19 cellular contexts compared by ENCODE assay signal in genomic region chr12:9112076-9112853, GRCh38. TPM values are rescaled to one million over a fixed set of nuclear protein-coding genes. Genes with fewer than 3 reads are reported as not detected.
A peak's percentile ranks its signal among the peaks of the same experiment; 100 is the strongest.
DNase-seq lines count a peak whose midpoint lies in the region; ATAC-seq and TF ChIP-seq lines count a peak whose summit lies in the region.
"Had no signal": no experiment of that assay in that cellular context is flagged by ENCODE, and none has a peak within 500 bp of the region (broad histone marks: within the 10 kb centered on the region; RNA-seq: fewer than 3 reads in every experiment).

No MANE protein-coding gene starts in this region.

- in situ Hi-C loops in transverse colon (cut with MboI; ENCODE audit: low pct_ligation_motif_present in 1 of 4, low pct_unique_long_range_greater_than_20kb in 1 of 4, low sequenced_read_pairs in 3 of 4): no loop called here

- H3K9me3 ChIP-seq in heart left ventricle (no peaks in the 10 kb centered on the region), esophagus muscularis mucosa (no peaks in the 10 kb centered on the region), psoas muscle (no peaks in the 10 kb centered on the region), transverse colon (no peaks in the 10 kb centered on the region), testis (no peaks in the 10 kb centered on the region), colonic mucosa (no peaks in the 10 kb centered on the region)
- H3K9me3 ChIP-seq: BE2C had no signal

- H3K36me3 ChIP-seq in heart left ventricle: peaks cover 0 to 63% (median 60%) of the 10 kb centered on the region in 9 donors
- peaks cover 29 to 64% (median 46%) of the 10 kb centered on the region in 4 donors for H3K36me3 ChIP-seq in esophagus muscularis mucosa
- H3K36me3 ChIP-seq in psoas muscle (ENCODE audit: insufficient read depth in 1 of 2, low read depth in 1 of 2): peaks cover 4 to 54% of the 10 kb centered on the region in 2 donors
- peaks cover 0 to 7% (median 0%) of the 10 kb centered on the region in 4 donors for H3K36me3 ChIP-seq in transverse colon
- H3K36me3 ChIP-seq in testis (ENCODE audit: low read depth, missing control alignments): no peaks in the 10 kb centered on the region
- H3K36me3 ChIP-seq in colonic mucosa: no peaks in the 10 kb centered on the region
- H3K36me3 ChIP-seq: BE2C had no signal

- TF ChIP-seq EP300 in esophagus muscularis mucosa (IDR thresholded peaks at IDR 0.05): no peak
- no peak for TF ChIP-seq EP300 in transverse colon (IDR thresholded peaks at IDR 0.05; ENCODE audit: low read depth)

- intact Hi-C loops in heart left ventricle (cut with DNase I) (loop anchor here in 3 of 10 donors (5.0 to 10.0 kb wide), 3 partner anchors 40 to 133 kb away; no protein-coding TSS in a partner anchor), left ventricle myocardium superior (cut with micrococcal nuclease) (no loop called here), esophagus muscularis mucosa (cut with DNase I) (no loop called here), psoas muscle (cut with DNase I) (loop anchor here in 1 of 2 donors (5.0 kb wide), 1 partner anchor 45 kb away; no protein-coding TSS in a partner anchor), transverse colon (cut with DNase I; ENCODE audit: low total_unique reads) (loop anchor here (10.0 kb wide), 1 partner anchor 1093 kb away; no protein-coding TSS in a partner anchor), testis (cut with DNase I; ENCODE audit: low total_unique reads) (no loop called here), colonic mucosa (cut with DNase I) (no loop called here)

- TF ChIP-seq CTCF in heart left ventricle (IDR thresholded peaks at IDR 0.05) (no peak), esophagus muscularis mucosa (IDR thresholded peaks at IDR 0.05) (no peak), psoas muscle (IDR thresholded peaks at IDR 0.05) (no peak), transverse colon (IDR thresholded peaks at IDR 0.05) (no peak), testis (IDR thresholded peaks at IDR 0.05) (no peak), colonic mucosa (IDR thresholded peaks at IDR 0.05) (no peak)

- H3K4me1 ChIP-seq in heart left ventricle (peaks cover 6 to 64% (median 28%) of the 10 kb centered on the region in 12 donors), esophagus muscularis mucosa (peaks cover 15 to 49% (median 35%) of the 10 kb centered on the region in 4 donors), psoas muscle (peaks cover 18% of the 10 kb centered on the region), transverse colon (peaks cover 0 to 8% (median 1%) of the 10 kb centered on the region in 4 donors), testis (peaks cover 23% of the 10 kb centered on the region), colonic mucosa (no peaks in the 10 kb centered on the region)
- H3K4me1 ChIP-seq: BE2C had no signal

- H3K27ac ChIP-seq in heart left ventricle (peak overlapping the region in 6 of 12 donors; percentile 4 to 89 (median 75)), esophagus muscularis mucosa (replicated peaks in 1 of 4) (peak overlapping the region; percentile 16 to 83 (median 58)), psoas muscle (no peak overlapping the region), transverse colon (peak overlapping the region; percentile 32 to 74 (median 43)), testis (no peak overlapping the region), colonic mucosa (no peak overlapping the region)

- DNase-seq in heart left ventricle: no peak
- no peak for DNase-seq in left ventricle myocardium superior
- no peak for DNase-seq in esophagus muscularis mucosa (ENCODE audit: extremely low spot score)
- no peak for DNase-seq in psoas muscle
- DNase-seq in transverse colon: no peak
- DNase-seq in testis: no peak
- no peak for DNase-seq in colonic mucosa
- DNase-seq: 8988T; BE2C; CD4-positive, alpha-beta T cell; EL; GOT3; KG1; NCI-H1417 treated with DMSO at 0.1 percent for 48 hours; NCI-H2029 treated with DMSO at 0.1 percent for 48 hours; NCI-H748 treated with DMSO at 0.1 percent for 48 hours; PC-3 had no signal

- H3K9ac ChIP-seq in colonic mucosa (ENCODE audit: low read depth in 2 of 2, low read length in 2 of 2): no peak overlapping the region

- WGBS in heart left ventricle, 4 donors: 75 to 90% (median 87%) methylated on average over 6 of the region's 6 CpGs
- 92% methylated on average over 6 of the region's 6 CpGs for WGBS in esophagus muscularis mucosa
- WGBS in psoas muscle, 3 donors: 79 to 86% (median 79%) methylated on average over 6 of the region's 6 CpGs
- WGBS in transverse colon (ENCODE audit: low coverage in 1 of 2), 2 donors: 45 to 82% methylated on average over 2 to 6 of the region's 6 CpGs
- WGBS in testis, 2 donors: 87 to 92% methylated on average over 6 of the region's 6 CpGs

- H3K4me3 ChIP-seq in heart left ventricle (peak overlapping the region in 10 of 12 donors; percentile 48 to 71 (median 64)), esophagus muscularis mucosa (peak overlapping the region in 3 of 4 donors; percentile 48 to 57 (median 53)), psoas muscle (peak overlapping the region; percentile 58), transverse colon (peak overlapping the region in 1 of 4 donors; percentile 49), testis (no peak overlapping the region), colonic mucosa (no peak overlapping the region)

- no peak for TF ChIP-seq POLR2A in heart left ventricle (IDR thresholded peaks at IDR 0.05)
- TF ChIP-seq POLR2A in esophagus muscularis mucosa (IDR thresholded peaks at IDR 0.05; ENCODE audit: low read depth): no peak
- no peak for TF ChIP-seq POLR2A in transverse colon (IDR thresholded peaks at IDR 0.05)
- no peak for TF ChIP-seq POLR2A in testis (IDR thresholded peaks at IDR 0.05)

- ATAC-seq in heart left ventricle (no peak), left ventricle myocardium superior (no peak), psoas muscle (no peak), HG02885 (IDR thresholded peaks at IDR 0.05; ENCODE audit: poor library complexity, unreplicated experiment) (no peak)
- ATAC-seq: PC-3 had no signal

- H3K27me3 ChIP-seq in heart left ventricle (no peaks in the 10 kb centered on the region), esophagus muscularis mucosa (no peaks in the 10 kb centered on the region), psoas muscle (ENCODE audit: insufficient read depth in 3 of 3, low read length in 2 of 3) (no peaks in the 10 kb centered on the region), transverse colon (no peaks in the 10 kb centered on the region), testis (no peaks in the 10 kb centered on the region), colonic mucosa (no peaks in the 10 kb centered on the region)
- H3K27me3 ChIP-seq: BE2C had no signal

RNA-seq across cellular contexts. Expression of gene A2M, which starts 3.5 kb away (rescaled TPM):
- total RNA-seq in heart left ventricle (1,000 to 10,000 TPM in 1 of 9 donors, 100 to 1,000 TPM in 8; 292 to 1,706 (median 520) TPM), left ventricle myocardium superior (569 TPM), esophagus muscularis mucosa (100 to 1,000 TPM; 271 to 678 (median 484) TPM), psoas muscle (100 to 1,000 TPM in 2 of 4 donors, 10 to 100 TPM in 2; 86.0 to 242 (median 123) TPM), transverse colon (100 to 1,000 TPM in 2 of 4 donors, 10 to 100 TPM in 2; 66.2 to 136 (median 96.5) TPM), testis (100 to 1,000 TPM in 1 of 2 donors, 10 to 100 TPM in 1; 64.2 to 151 TPM), colonic mucosa (100 to 1,000 TPM; 105 to 201 TPM)
- polyA plus RNA-seq in heart left ventricle (100 to 1,000 TPM; 133 to 183 TPM), psoas muscle (10 to 100 TPM; 42.6 to 53.0 (median 46.4) TPM), testis (ENCODE audit: insufficient read depth, low read depth, low replicate concordance) (200 TPM)
- total RNA-seq: CD4-positive, alpha-beta T cell; NCI-H460; PC-3 had no signal

Comparison
In these comparisons a context has a peak if more than half of its experiments do, and no peak if none do; other contexts are left out.
1. H3K27ac ChIP-seq: peak in esophagus muscularis mucosa (4 of 4) and transverse colon (4 of 4); none in psoas muscle (single experiment), testis (0 of 2) and colonic mucosa (single experiment).
2. H3K4me3 ChIP-seq: peak in heart left ventricle (10 of 12), esophagus muscularis mucosa (3 of 4) and psoas muscle (single experiment); none in testis (0 of 2) and colonic mucosa (single experiment).